Comparison of ENCODE assay signal across 8 cellular contexts in genomic region chr2:240451791-240452470, GRCh38. TPM values are rescaled to one million over a fixed set of nuclear protein-coding genes. Genes with fewer than 3 reads are reported as not detected.
DNase-seq lines count a peak whose midpoint lies in the region; ATAC-seq, FAIRE-seq and TF ChIP-seq lines count a peak whose summit lies in the region.

No MANE protein-coding gene starts in this region.

- H3K27ac Mint-ChIP-seq in activated CD8-positive, alpha-beta T cell treated with anti-CD3 and anti-CD28 coated beads for 36 hours, result no peak overlapping the region
- no peak overlapping the region for H3K27ac Mint-ChIP-seq in activated CD8-positive, alpha-beta T cell treated with anti-CD3 and anti-CD28 coated beads, Interleukin-2, amount 10 ng/mL, durations not matched to agents 7 days and 5 days

- no peak overlapping the region for H2BK5ac ChIP-seq in H1 (ENCODE audit: low read depth, low read length)

- H2AFZ ChIP-seq in H1 (ENCODE audit: low read length), result no peak overlapping the region; the same call in 1 of the 2 replicates

- no peak overlapping the region for H4K91ac ChIP-seq in H1 (replicated peaks; ENCODE audit: insufficient read length, low read length)

- H2BK120ac ChIP-seq in H1 (replicated peaks; ENCODE audit: low read depth, low read length), result no peak overlapping the region

- ATAC-seq in activated CD8-positive, alpha-beta T cell treated with anti-CD3 and anti-CD28 coated beads for 36 hours, result no peak
- ATAC-seq in activated CD8-positive, alpha-beta T cell treated with anti-CD3 and anti-CD28 coated beads, Interleukin-2, amount 10 ng/mL, durations not matched to agents 7 days and 5 days, result no peak
- no peak for ATAC-seq in upper lobe of right lung

- no peak overlapping the region for H3K56ac ChIP-seq in H1 (replicated peaks; ENCODE audit: insufficient read length, low read depth, low read length)

- H3K9ac ChIP-seq in H1 (replicated peaks in 1 of 4; ENCODE audit: extremely low read depth in 1 of 4, low read depth in 3 of 4, low read length in 3 of 4) (no peak overlapping the region), mucosa of stomach (ENCODE audit: low read length) (peak overlapping the region; percentile 3)

- peak overlapping the region; percentile 43 to 65 for H3K4me2 ChIP-seq in H1 (ENCODE audit: insufficient read depth in 1 of 2, low read depth in 2 of 2, low read length in 2 of 2)

- H3K14ac ChIP-seq in H1 (ENCODE audit: insufficient read length), result no peak overlapping the region

- peaks cover 44% of the 10 kb centered on the region for H3K27me3 Mint-ChIP-seq in activated CD8-positive, alpha-beta T cell treated with anti-CD3 and anti-CD28 coated beads for 36 hours
- H3K27me3 Mint-ChIP-seq in activated CD8-positive, alpha-beta T cell treated with anti-CD3 and anti-CD28 coated beads, Interleukin-2, amount 10 ng/mL, durations not matched to agents 7 days and 5 days (ENCODE audit: low read depth), result peaks cover 41% of the 10 kb centered on the region

- no peak overlapping the region for H4K8ac ChIP-seq in H1 (ENCODE audit: extremely low read depth, insufficient read depth, low read length)

- no peak for TF ChIP-seq CTCF in activated CD8-positive, alpha-beta T cell treated with anti-CD3 and anti-CD28 coated beads for 36 hours (IDR thresholded peaks at IDR 0.05)
- TF ChIP-seq CTCF in H1 (IDR thresholded peaks at IDR 0.05; ENCODE audit: control extremely low read depth in 1 of 3, insufficient read depth in 1 of 3, low read depth in 1 of 3, low read length in 3 of 3) (no peak), upper lobe of right lung (IDR thresholded peaks at IDR 0.05) (no peak)

- H3K4me3 Mint-ChIP-seq in activated CD8-positive, alpha-beta T cell treated with anti-CD3 and anti-CD28 coated beads for 36 hours, result peak overlapping the region; percentile 13
- H3K4me3 Mint-ChIP-seq in activated CD8-positive, alpha-beta T cell treated with anti-CD3 and anti-CD28 coated beads, Interleukin-2, amount 10 ng/mL, durations not matched to agents 7 days and 5 days, result no peak overlapping the region

- H3K23ac ChIP-seq in H1 (ENCODE audit: insufficient read length), result no peak overlapping the region

- no peak for TF ChIP-seq POLR2A in H1 (IDR thresholded peaks at IDR 0.05; ENCODE audit: control extremely low read depth in 1 of 2, low read depth in 2 of 2, low read length in 2 of 2)

- no peak for DNase-seq in activated CD8-positive, alpha-beta T cell treated with anti-CD3 and anti-CD28 coated beads for 36 hours
- no peak for DNase-seq in activated CD8-positive, alpha-beta T cell treated with anti-CD3 and anti-CD28 coated beads, Interleukin-2, amount 10 ng/mL, durations not matched to agents 7 days and 5 days
- DNase-seq in H1 (ENCODE audit: low read depth in 1 of 2, low spot score in 2 of 2), result no peak
- no peak for DNase-seq in upper lobe of right lung
- no peak for DNase-seq in RPMI8226
- DNase-seq in dedifferentiated amniotic fluid mesenchymal stem cell (ENCODE audit: extremely low spot score), result no peak
- no peak for DNase-seq in GDM1 (lab: John Stamatoyannopoulos, UW)

- H3K4me3 ChIP-seq in H1 (ENCODE audit: extremely low read depth in 1 of 4, insufficient read depth in 2 of 4, low read depth in 3 of 4, low read length in 4 of 4) (peak overlapping the region; percentile 23 to 72 (median 52); a peak in 6 of 8 replicates), mucosa of stomach (ENCODE audit: low read length) (no peak overlapping the region), upper lobe of right lung (peak overlapping the region; percentile 45)

- H4K20me1 ChIP-seq in H1 (replicated peaks in 1 of 2; ENCODE audit: control insufficient read depth in 1 of 2, insufficient read depth in 2 of 2, low read length in 2 of 2), result peaks cover 37 to 46% of the 10 kb centered on the region in 2 experiments

- no peak overlapping the region for H4K5ac ChIP-seq in H1 (ENCODE audit: insufficient read length, low read depth, low read length)

- H2BK12ac ChIP-seq in H1 (ENCODE audit: low read depth, low read length), result no peak overlapping the region

- H3K27ac ChIP-seq in H1 (ENCODE audit: low read depth, low read length) (no peak overlapping the region), upper lobe of right lung (no peak overlapping the region)

- H3K79me2 ChIP-seq in H1 (ENCODE audit: control insufficient read depth in 1 of 2, insufficient read depth in 2 of 2, low read length in 2 of 2), result no peaks in the 10 kb centered on the region

- peaks cover 7% of the 10 kb centered on the region for H3K4me1 Mint-ChIP-seq in activated CD8-positive, alpha-beta T cell treated with anti-CD3 and anti-CD28 coated beads for 36 hours (ENCODE audit: low read depth)
- peaks cover 6% of the 10 kb centered on the region for H3K4me1 Mint-ChIP-seq in activated CD8-positive, alpha-beta T cell treated with anti-CD3 and anti-CD28 coated beads, Interleukin-2, amount 10 ng/mL, durations not matched to agents 7 days and 5 days (ENCODE audit: low read depth)

- TF ChIP-seq RAD21 in H1 (IDR thresholded peaks at IDR 0.05 in 1 of 2, conservative IDR thresholded peaks at IDR 0.05 in 1 of 2; ENCODE audit: low read depth in 2 of 2, low read length in 2 of 2), result no peak

- H3K4ac ChIP-seq in H1 (replicated peaks; ENCODE audit: insufficient read length, low read depth, low read length), result no peak overlapping the region

- H2BK15ac ChIP-seq in H1 (ENCODE audit: low read length), result peak overlapping the region; percentile 61; the same call in 1 of the 2 replicates

- no peak overlapping the region for H2BK20ac ChIP-seq in H1 (ENCODE audit: low read length)

- H2AK5ac ChIP-seq in H1 (ENCODE audit: low read depth, low read length), result 0 out of 2 replicates have a peak overlapping the region, but pooled peaks have one; percentile 39

- H3K9me3 ChIP-seq in H1 (ENCODE audit: insufficient read depth in 2 of 2, low read depth in 1 of 2, low read length in 1 of 2) (no peaks in the 10 kb centered on the region), mucosa of stomach (ENCODE audit: control insufficient read depth, low read length) (no peaks in the 10 kb centered on the region), upper lobe of right lung (no peaks in the 10 kb centered on the region)

- H3K23me2 ChIP-seq in H1 (ENCODE audit: low read depth, low read length), result peaks cover 7% of the 10 kb centered on the region; the same call in 1 of the 2 replicates

- H3K4me1 ChIP-seq in H1 (replicated peaks in 1 of 4; ENCODE audit: control insufficient read depth in 3 of 4, insufficient read depth in 4 of 4, low read length in 3 of 4) (peaks cover 0 to 48% (median 29%) of the 10 kb centered on the region in 4 experiments; a peak in 6 of 7 replicates), mucosa of stomach (ENCODE audit: control insufficient read depth, insufficient read depth, low read length) (peaks cover 48% of the 10 kb centered on the region), upper lobe of right lung (peaks cover 11% of the 10 kb centered on the region)

- POLR2A ChIA-PET in activated CD8-positive, alpha-beta T cell treated with anti-CD3 and anti-CD28 coated beads for 36 hours (lab: Charles Lee), result no interaction called here
- POLR2A ChIA-PET in activated CD8-positive, alpha-beta T cell treated with anti-CD3 and anti-CD28 coated beads, Interleukin-2, amount 10 ng/mL, durations not matched to agents 7 days and 5 days (lab: Charles Lee), result no interaction called here
- POLR2A ChIA-PET in H1 (lab: Charles Lee; ENCODE audit: partially characterized antibody), result interaction anchor here (0.7 kb wide), 1 partner anchor 8 kb away, joined by 3 read pairs; no protein-coding TSS in a partner anchor

- peak overlapping the region; percentile 48; the same call in 1 of the 2 replicates for H3K18ac ChIP-seq in H1 (ENCODE audit: extremely low read depth, low read length)

- no peaks in the 10 kb centered on the region for H3K9me3 Mint-ChIP-seq in activated CD8-positive, alpha-beta T cell treated with anti-CD3 and anti-CD28 coated beads for 36 hours
- no peaks in the 10 kb centered on the region for H3K9me3 Mint-ChIP-seq in activated CD8-positive, alpha-beta T cell treated with anti-CD3 and anti-CD28 coated beads, Interleukin-2, amount 10 ng/mL, durations not matched to agents 7 days and 5 days (ENCODE audit: insufficient read depth)

- no peak for FAIRE-seq in H1 (lab: Jason Lieb, UNC)

- H3K27me3 ChIP-seq in H1 (replicated peaks in 1 of 4; ENCODE audit: control insufficient read depth in 3 of 4, extremely low read depth in 1 of 4, insufficient read depth in 3 of 4, low read length in 3 of 4) (peaks cover 15 to 35% (median 28%) of the 10 kb centered on the region in 4 experiments), mucosa of stomach (ENCODE audit: control insufficient read depth, insufficient read depth, low read length) (peaks cover 47% of the 10 kb centered on the region), upper lobe of right lung (peaks cover 31% of the 10 kb centered on the region)

- intact Hi-C loops in activated CD8-positive, alpha-beta T cell treated with anti-CD3 and anti-CD28 coated beads for 36 hours (cut with micrococcal nuclease), result no loop called here
- intact Hi-C loops in upper lobe of right lung (cut with DNase I), result no loop called here

- no peak for TF ChIP-seq EP300 in H1 (IDR thresholded peaks at IDR 0.05; ENCODE audit: borderline replicate concordance in 1 of 2, low read depth in 2 of 2, low read length in 2 of 2)

- CTCF ChIA-PET in activated CD8-positive, alpha-beta T cell treated with anti-CD3 and anti-CD28 coated beads for 36 hours (lab: Charles Lee), result no interaction called here
- CTCF ChIA-PET in activated CD8-positive, alpha-beta T cell treated with anti-CD3 and anti-CD28 coated beads, Interleukin-2, amount 10 ng/mL, durations not matched to agents 7 days and 5 days (lab: Charles Lee), result no interaction called here
- CTCF ChIA-PET in H1 (lab: Charles Lee; ENCODE audit: partially characterized antibody), result interaction anchor here (0.7 to 1.1 kb wide), 3 partner anchors 10 to 17 kb away, joined by 3 to 6 read pairs (median 5); no protein-coding TSS in a partner anchor

- H3K79me1 ChIP-seq in H1 (ENCODE audit: low read depth, low read length), result peaks cover 3% of the 10 kb centered on the region

- WGBS in H1 (ENCODE audit: extremely low coverage in 1 of 2, insufficient coverage in 1 of 2, insufficient read length in 1 of 2, insufficient replicate concordance in 2 of 2, low coverage in 1 of 2, low lambda C conversion rate in 2 of 2, missing lambda C conversion rate in 1 of 2), 2 experiments, result 61% methylated on average over 18 of the region's 21 CpGs; no CpG with 5 or more reads in 1 of the 2 experiments

- H3K36me3 Mint-ChIP-seq in activated CD8-positive, alpha-beta T cell treated with anti-CD3 and anti-CD28 coated beads for 36 hours (ENCODE audit: low read depth), result no peaks in the 10 kb centered on the region
- no peaks in the 10 kb centered on the region for H3K36me3 Mint-ChIP-seq in activated CD8-positive, alpha-beta T cell treated with anti-CD3 and anti-CD28 coated beads, Interleukin-2, amount 10 ng/mL, durations not matched to agents 7 days and 5 days (ENCODE audit: low read depth)

- H3K36me3 ChIP-seq in H1 (ENCODE audit: control insufficient read depth in 2 of 4, insufficient read depth in 4 of 4, low read length in 3 of 4), result no peaks in the 10 kb centered on the region; a peak in 1 of 8 replicates
- no peaks in the 10 kb centered on the region for H3K36me3 ChIP-seq in mucosa of stomach (ENCODE audit: control insufficient read depth, insufficient read depth, low read length)
- H3K36me3 ChIP-seq in upper lobe of right lung, result no peaks in the 10 kb centered on the region

RNA-seq across cellular contexts. Expression of gene GPC1, which starts 16.5 kb away (rescaled TPM):
- 1 to 10 TPM in 1 of 2 experiments, under 1 TPM in 1; 0.83 to 1.2 TPM for total RNA-seq in activated CD8-positive, alpha-beta T cell treated with anti-CD3 and anti-CD28 coated beads for 36 hours
- total RNA-seq in activated CD8-positive, alpha-beta T cell treated with anti-CD3 and anti-CD28 coated beads, Interleukin-2, amount 10 ng/mL, durations not matched to agents 7 days and 5 days, result 1 to 10 TPM; 4.4 to 5.7 TPM
- total RNA-seq in H1 (2021; fragmentation: NEBNext Ultra II Directional; extraction: Animal tissue kit (Norgen Biotek cat#: 25700)), result 28.3 and 31.9 TPM in 2 replicates
- polyA plus RNA-seq in H1 (2011; rRNA removed), result 21.9 and 30.2 TPM in 2 replicates
- polyA plus RNA-seq in H1 (2011; cell fraction: cytosol; rRNA removed), result 22.1 TPM
- 47.6 TPM for polyA plus RNA-seq in H1 (2011; cell fraction: nucleus; rRNA removed)
- 18.4 to 31.5 TPM (median 29.5 TPM) in 4 replicates for polyA plus RNA-seq in H1 (2012, experiment 1 of 2)
- 27.9 TPM for polyA plus RNA-seq in H1 (2012, experiment 2 of 2)
- polyA plus RNA-seq in H1 (2013, experiment 1 of 2), result 42.0 TPM
- 37.4 TPM for polyA plus RNA-seq in H1 (2013, experiment 2 of 2)
- polyA minus RNA-seq in H1 (2011; rRNA and poly(A)+ RNA removed), result 14.3 and 16.0 TPM in 2 replicates
- 29.2 TPM for polyA minus RNA-seq in H1 (2011; cell fraction: cytosol; rRNA and poly(A)+ RNA removed)
- 22.9 TPM for polyA minus RNA-seq in H1 (2011; cell fraction: nucleus; rRNA and poly(A)+ RNA removed)
- total RNA-seq in upper lobe of right lung, result 24.8 TPM
